9 cellular contexts compared by ENCODE assay signal in the genomic region with DNA sequence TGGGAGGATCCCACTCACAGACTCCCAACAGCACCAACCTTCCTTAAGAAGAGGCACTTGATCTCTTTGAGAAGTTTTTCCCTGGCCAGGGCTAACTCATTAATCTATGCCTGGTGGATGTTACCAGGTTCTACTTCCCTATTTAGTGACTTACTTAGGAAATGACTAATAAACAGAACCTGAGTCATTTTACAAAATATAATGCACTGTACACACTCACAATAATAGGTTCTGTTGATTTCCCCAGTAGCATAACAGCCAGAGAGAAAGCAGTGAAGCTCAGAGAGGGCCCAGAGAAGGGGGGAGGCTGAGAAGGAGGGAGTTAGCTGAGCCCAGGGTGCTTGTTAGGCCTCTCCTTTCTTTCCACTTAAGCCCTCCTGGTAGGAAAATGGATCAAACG. TPM values are rescaled to one million over a fixed set of nuclear protein-coding genes. Genes with fewer than 3 reads are reported as not detected.
DNase-seq lines count a peak whose midpoint lies in the region; ATAC-seq, FAIRE-seq and TF ChIP-seq lines count a peak whose summit lies in the region.
"Had no signal": no experiment of that assay in that cellular context is flagged by ENCODE, and none has a peak within 500 bp of the region (broad histone marks: within the 10 kb centered on the region; RNA-seq: fewer than 3 reads in every experiment).

No MANE protein-coding gene starts in this region.

- peak; percentile 5 for DNase-seq in GM12891 (ENCODE audit: insufficient read length, low spot score)
- DNase-seq in cardiac fibroblast (ENCODE audit: low read depth in 2 of 2): peak; percentile 33 to 80
- DNase-seq in activated effector memory CD4-positive, alpha-beta T cell treated with Interleukin-2 at 50 U/mL for 16 hours: no peak
- DNase-seq in HT-29 (ENCODE audit: low spot score): no peak
- DNase-seq in NCI-H524 treated with DMSO at 0.1 percent for 48 hours (lab: John Stamatoyannopoulos, UW): no peak
- no peak for DNase-seq in stimulated activated CD4-positive, alpha-beta T cell treated with anti-CD3 and anti-CD28 coated beads, Interleukin-12 subunit alpha, Interleukin-12 subunit beta, amount 100 ng/mL, for 4 hours
- DNase-seq: right lobe of liver had no signal

- no peak overlapping the region for H3K4me3 ChIP-seq in cardiac fibroblast (replicated peaks in 1 of 2; ENCODE audit: low read depth in 2 of 2, low read length in 2 of 2)
- H3K4me3 ChIP-seq: right lobe of liver had no signal

- ATAC-seq in GM21423 (IDR thresholded peaks at IDR 0.05; ENCODE audit: unreplicated experiment) (peak; percentile 95), HG03521 (IDR thresholded peaks at IDR 0.05; ENCODE audit: unreplicated experiment) (peak; percentile 92)

- TF ChIP-seq POLR2A in GM12891 (IDR thresholded peaks at IDR 0.05; ENCODE audit: low read depth, low read length): no peak

- no peak for FAIRE-seq in GM12891 (lab: Jason Lieb, UNC)

- TF ChIP-seq CTCF in cardiac fibroblast (IDR thresholded peaks at IDR 0.05; ENCODE audit: low read depth, low read length): no peak

TF ChIP-seq in GM12891, 5 proteins besides CTCF, POLR2A, EP300 and RAD21:
- no peak for TF ChIP-seq POU2F2 (IDR thresholded peaks at IDR 0.05; ENCODE audit: low read depth, low read length)
- peak; percentile 48 for TF ChIP-seq SPI1 (IDR thresholded peaks at IDR 0.05; ENCODE audit: low read depth, low read length)

RNA-seq across cellular contexts. Expression of a gene that starts 27.1 kb away (rescaled TPM):
- polyA plus RNA-seq in GM12891 (2012; ENCODE audit: low read depth, missing spikeins): 0.06 TPM
- 0.03 and 0.13 TPM in 2 replicates for total RNA-seq in HT-29 (2014; rRNA removed; shearing (Covaris generic))

Comparison
In these comparisons a context has a peak if more than half of its experiments do, and no peak if none do; other contexts are left out.
1. DNase-seq: peak in GM12891 (single experiment) and cardiac fibroblast (2 of 2); none in activated effector memory CD4-positive, alpha-beta T cell treated with Interleukin-2 at 50 U/mL for 16 hours (single experiment), HT-29 (single experiment), NCI-H524 treated with DMSO at 0.1 percent for 48 hours (single experiment) and stimulated activated CD4-positive, alpha-beta T cell treated with anti-CD3 and anti-CD28 coated beads, Interleukin-12 subunit alpha, Interleukin-12 subunit beta, amount 100 ng/mL, for 4 hours (single experiment).